Comparison of ENCODE assay signal across 8 cellular contexts in the genomic region with DNA sequence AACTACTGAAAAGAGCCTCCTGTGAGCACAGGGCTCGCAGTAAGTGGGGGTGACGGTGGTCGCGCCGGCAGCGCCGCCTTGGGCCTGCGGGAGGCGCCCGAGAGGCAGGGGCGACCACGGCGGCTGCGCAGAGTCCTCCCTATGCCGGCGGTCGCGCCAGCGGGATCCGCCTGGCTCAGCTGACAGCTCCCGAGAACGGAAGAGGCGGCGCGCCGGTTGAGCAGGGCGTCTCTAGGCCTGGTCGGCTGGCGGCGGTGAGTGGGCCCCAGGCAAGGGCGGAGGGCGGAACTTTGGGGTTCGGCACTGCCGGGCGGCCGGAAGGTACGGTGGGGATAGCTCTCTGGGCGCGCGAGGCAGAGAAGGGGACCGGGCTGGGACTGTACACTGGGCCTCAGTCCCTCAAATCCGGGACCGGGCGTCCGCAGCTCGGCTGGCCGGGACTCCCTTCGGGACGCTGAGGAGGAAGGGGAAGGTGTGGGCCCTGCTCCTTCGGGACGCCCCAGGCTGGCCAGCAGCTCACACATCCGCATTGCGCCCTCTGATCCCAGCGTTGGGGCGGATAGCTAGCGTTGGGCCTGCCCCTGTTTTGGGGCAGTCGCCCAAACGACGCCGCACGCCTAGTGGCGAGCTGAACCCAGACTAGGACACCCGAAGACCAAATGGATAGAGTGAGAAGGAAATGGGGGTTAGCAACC. TPM values are rescaled to one million over a fixed set of nuclear protein-coding genes. Genes with fewer than 3 reads are reported as not detected.
DNase-seq lines count a peak whose midpoint lies in the region; ATAC-seq and TF ChIP-seq lines count a peak whose summit lies in the region.

A gene with protein sequence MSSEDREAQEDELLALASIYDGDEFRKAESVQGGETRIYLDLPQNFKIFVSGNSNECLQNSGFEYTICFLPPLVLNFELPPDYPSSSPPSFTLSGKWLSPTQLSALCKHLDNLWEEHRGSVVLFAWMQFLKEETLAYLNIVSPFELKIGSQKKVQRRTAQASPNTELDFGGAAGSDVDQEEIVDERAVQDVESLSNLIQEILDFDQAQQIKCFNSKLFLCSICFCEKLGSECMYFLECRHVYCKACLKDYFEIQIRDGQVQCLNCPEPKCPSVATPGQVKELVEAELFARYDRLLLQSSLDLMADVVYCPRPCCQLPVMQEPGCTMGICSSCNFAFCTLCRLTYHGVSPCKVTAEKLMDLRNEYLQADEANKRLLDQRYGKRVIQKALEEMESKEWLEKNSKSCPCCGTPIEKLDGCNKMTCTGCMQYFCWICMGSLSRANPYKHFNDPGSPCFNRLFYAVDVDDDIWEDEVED (plus strand): TSS at position 192 of the 695 bp plus-strand sequence. CDS start 4,484 bp downstream, outside the sequence.

- H3K9me3 ChIP-seq in ES-I3 (ENCODE audit: control insufficient read depth, insufficient read depth, low read length) (no peaks in the 10 kb centered on the region), neural progenitor cell (ENCODE audit: low read depth) (no peaks in the 10 kb centered on the region)

- H3K4me2 ChIP-seq in GM23338 (peak within 1 kb of the TSS; percentile 80), neural progenitor cell (peak within 1 kb of the TSS; percentile 76)

- H3K27me3 Mint-ChIP-seq in GM23338 (ENCODE audit: insufficient read depth, low read depth, poor library complexity) (peaks cover 8% of the 10 kb centered on the region), neural progenitor cell (ENCODE audit: insufficient read depth, low read depth) (peaks cover 2% of the 10 kb centered on the region)

- H3K4me3 ChIP-seq in GM23338 (peak within 1 kb of the TSS; percentile 61), neural progenitor cell (peak within 1 kb of the TSS; percentile 83)

- H3K4me1 ChIP-seq in ES-I3 (ENCODE audit: insufficient read depth, low read length): peaks cover 9% of the 10 kb centered on the region
- peaks cover 16% of the 10 kb centered on the region for H3K4me1 ChIP-seq in GM23338 (ENCODE audit: insufficient read depth)
- H3K4me1 ChIP-seq in neural progenitor cell: peaks cover 6% of the 10 kb centered on the region

- H3K27me3 ChIP-seq in GM23338 (ENCODE audit: insufficient read depth) (no peaks in the 10 kb centered on the region), neural progenitor cell (no peaks in the 10 kb centered on the region)

- H3K9me2 ChIP-seq in GM23338 (ENCODE audit: insufficient read depth): no peaks in the 10 kb centered on the region

- H3K36me3 Mint-ChIP-seq in GM23338 (ENCODE audit: low read depth) (peaks cover 9% of the 10 kb centered on the region), neural progenitor cell (peaks cover 2% of the 10 kb centered on the region)

- H3K9ac ChIP-seq in ES-I3 (ENCODE audit: low read depth, low read length): peak within 1 kb of the TSS; percentile 79
- peak within 1 kb of the TSS; percentile 47 for H3K9ac ChIP-seq in neural progenitor cell

- H4K20me1 ChIP-seq in GM23338 (replicated peaks; ENCODE audit: insufficient read depth) (no peaks in the 10 kb centered on the region), neural progenitor cell (ENCODE audit: low read depth) (no peaks in the 10 kb centered on the region)

- TF ChIP-seq CTCF in GM23338 (conservative IDR thresholded peaks at IDR 0.05; ENCODE audit: low read depth in 2 of 2) (peak; percentile 64 to 84), neural progenitor cell (IDR thresholded peaks at IDR 0.05) (peak; percentile 83)

- H3K79me2 ChIP-seq in GM23338 (replicated peaks; ENCODE audit: insufficient read depth) (no peaks in the 10 kb centered on the region; the same call in 1 of the 2 replicates), neural progenitor cell (ENCODE audit: low read depth) (peaks cover 19% of the 10 kb centered on the region)

- peak within 1 kb of the TSS; percentile 86 for H3K27ac ChIP-seq in GM23338 (ENCODE audit: low read depth)
- H3K27ac ChIP-seq in neural progenitor cell: peak within 1 kb of the TSS; percentile 85

- peak within 1 kb of the TSS; percentile 85 for H3K4me3 Mint-ChIP-seq in GM23338
- peak within 1 kb of the TSS; percentile 97 for H3K4me3 Mint-ChIP-seq in neural progenitor cell

- H3K36me3 ChIP-seq in ES-I3 (ENCODE audit: insufficient read depth, low read length): 0 out of 2 replicates have a peak, but pooled peaks cover 1% of the 10 kb centered on the region
- 0 out of 2 replicates have a peak, but pooled peaks cover 4% of the 10 kb centered on the region for H3K36me3 ChIP-seq in GM23338 (ENCODE audit: insufficient read depth)
- H3K36me3 ChIP-seq in neural progenitor cell: peaks cover under 1% of the 10 kb centered on the region

- H3K9me3 Mint-ChIP-seq in GM23338 (no peaks in the 10 kb centered on the region), neural progenitor cell (no peaks in the 10 kb centered on the region)

- TF ChIP-seq POLR2A in Raji (IDR thresholded peaks at IDR 0.05; ENCODE audit: insufficient read depth, low read depth, low read length): peak; percentile 86

- H3K4me1 Mint-ChIP-seq in GM23338 (peaks cover 19% of the 10 kb centered on the region; the same call in 2 of the 3 replicates), neural progenitor cell (peaks cover 16% of the 10 kb centered on the region)

- peaks cover 13% of the 10 kb centered on the region for H3F3A ChIP-seq in GM23338 (replicated peaks; ENCODE audit: low read depth)
- peaks cover 13% of the 10 kb centered on the region for H3F3A ChIP-seq in neural progenitor cell (ENCODE audit: low read depth)

- ATAC-seq in GM23338: peak; percentile 96

- DNase-seq in GM23338 (ENCODE audit: low spot score) (peak; percentile 98), LHCN-M2 (ENCODE audit: low read depth) (peak; percentile 92), fibroblast of the conjunctiva (ENCODE audit: low read depth) (peak; percentile 89), neural progenitor cell (ENCODE audit: low spot score) (peak; percentile 98), stromal cell of bone marrow (ENCODE audit: low read depth) (peak; percentile 91)
- peak; percentile 91 for DNase-seq in activated effector memory CD4-positive, alpha-beta T cell treated with Interleukin-2 at 50 U/mL for 16 hours

- peak within 1 kb of the TSS; percentile 98 for H2AFZ ChIP-seq in GM23338
- H2AFZ ChIP-seq in neural progenitor cell (replicated peaks): peak within 1 kb of the TSS; percentile 98

- H3K27ac Mint-ChIP-seq in GM23338 (peak within 1 kb of the TSS; percentile 87), neural progenitor cell (peak within 1 kb of the TSS; percentile 94)

TF ChIP-seq in GM23338, 12 proteins besides CTCF, POLR2A, EP300 and RAD21:
- TF ChIP-seq ZNF114 (CRISPR knock-in tag; IDR thresholded peaks at IDR 0.05) (no peak), POLR2AphosphoS5 (IDR thresholded peaks at IDR 0.05; ENCODE audit: low read depth) (peak; percentile 92), ETS1 (IDR thresholded peaks at IDR 0.05) (peak; percentile 25; the same call in 1 of the 2 replicates)

RNA-seq across cellular contexts. Expression of the gene that starts here (rescaled TPM):
- 18.1 and 19.0 TPM in 2 replicates for total RNA-seq in GM23338 (2014; rRNA removed; shearing (Covaris generic))
- 4.5 and 8.9 TPM in 2 replicates for polyA plus RNA-seq in GM23338 (2016; fragmentation: Nextera tagmentation; extraction: Ambion mirVana)
- total RNA-seq in LHCN-M2 (2014; rRNA removed) (85.4 and 99.4 TPM in 2 replicates), neural progenitor cell (ENCODE audit: low replicate concordance) (21.0 and 41.2 TPM in 2 replicates)
- polyA plus RNA-seq in LHCN-M2 (2012): 54.4 TPM

Comparison
In these comparisons a context has a peak if more than half of its experiments do, and no peak if none do; other contexts are left out.
1. Peak in every context shown above with its lines: DNase-seq, ATAC-seq, H3K4me3 ChIP-seq and H3K27ac ChIP-seq.